Comparison of ENCODE assay signal across 28 cellular contexts in genomic region chr7:120924837-120925236, GRCh38.
"Had no signal": no experiment of that assay in that cellular context is flagged by ENCODE, and none has a peak within 500 bp of the region (broad histone marks: within the 10 kb centered on the region; RNA-seq: fewer than 3 reads in every experiment).

No MANE protein-coding gene starts in this region.

- FAIRE-seq: small intestine, urothelium cell line had no signal

- H2AFZ ChIP-seq: parathyroid adenoma had no signal

- H3K27me3 ChIP-seq: neutrophil, right lobe of liver, sigmoid colon, suprapubic skin, testis, tibial artery, transverse colon, upper lobe of left lung, vagina had no signal

- H3K9ac ChIP-seq: parathyroid adenoma had no signal

- H3K36me3 ChIP-seq: neutrophil, right lobe of liver, sigmoid colon, suprapubic skin, tibial artery, transverse colon, upper lobe of left lung, vagina had no signal

- H3K4me1 ChIP-seq: psoas muscle, right lobe of liver, sigmoid colon, suprapubic skin, testis, tibial artery, upper lobe of left lung, vagina had no signal

- ATAC-seq: naive thymus-derived CD8-positive, alpha-beta T cell; natural killer cell treated with Interleukin-12 subunit alpha and Interleukin-12 subunit beta and Interleukin-15 and Interleukin-18, amount 100 ng/mL, for 72 hours; psoas muscle; right cardiac atrium; right lobe of liver; stimulated activated memory B cell treated with anti-CD40 and anti-IgM and Interleukin-4, amounts not matched to agents 10 μg/mL and 1 μg/mL and 100 μg/mL, for 72 hours; stimulated activated naive CD8-positive, alpha-beta T cell treated with anti-CD3 and anti-CD28 coated beads, Interleukin-15, amount 100 ng/mL, for 72 hours; stimulated activated naive CD8-positive, alpha-beta T cell treated with anti-CD3 and anti-CD28 coated beads, Interleukin-15, Interleukin-2, amounts not matched to agents 100 U/mL and 50 U/mL, for 24 hours had no signal

- H3K4me3 ChIP-seq: psoas muscle, right lobe of liver, sigmoid colon, suprapubic skin, testis, tibial artery, transverse colon, upper lobe of left lung, vagina had no signal

- H3K9me3 ChIP-seq: neutrophil, psoas muscle, right lobe of liver, sigmoid colon, suprapubic skin, testis, tibial artery, transverse colon, upper lobe of left lung, vagina had no signal

- H3K27ac ChIP-seq: neutrophil, parathyroid adenoma, psoas muscle, right lobe of liver, sigmoid colon, suprapubic skin, testis, tibial artery, transverse colon, upper lobe of left lung, vagina had no signal

- H3K79me2 ChIP-seq: parathyroid adenoma had no signal

- DNase-seq: naive thymus-derived CD8-positive, alpha-beta T cell; nephron progenitor cell; nucleus accumbens; posterior cingulate gyrus; psoas muscle; right cardiac atrium; right lobe of liver; sigmoid colon; small intestine; stimulated activated CD4-positive, alpha-beta T cell treated with anti-CD3 and anti-CD28 coated beads, Interleukin-15, amount 100 ng/mL, for 24 hours; stimulated activated CD4-positive, alpha-beta T cell treated with anti-CD3 and anti-CD28 coated beads, Interleukin-2, amount 100 ng/mL, for 24 hours; stimulated activated CD4-positive, alpha-beta T cell treated with anti-CD3 and anti-CD28 coated beads, Interleukin-2, amount 100 ng/mL, for 48 hours; stimulated activated CD4-positive, alpha-beta T cell treated with anti-CD3 and anti-CD28 coated beads, Interleukin-4, amount 100 ng/mL, for 24 hours; stimulated activated naive CD4-positive, alpha-beta T cell; stimulated activated naive CD8-positive, alpha-beta T cell treated with anti-CD3 and anti-CD28 coated beads, Interleukin-15, amount 100 ng/mL, for 72 hours; stimulated activated naive CD8-positive, alpha-beta T cell treated with anti-CD3 and anti-CD28 coated beads, Interleukin-15, Interleukin-2, amounts not matched to agents 100 U/mL and 50 U/mL, for 24 hours; substantia nigra; testis; tibial artery; transverse colon had no signal
